8 cellular contexts compared by ENCODE assay signal in genomic region chr1:101357444-101357986, GRCh38.
DNase-seq lines count a peak whose midpoint lies in the region; ATAC-seq lines count a peak whose summit lies in the region.

No MANE protein-coding gene starts in this region.

- peak overlapping the region; percentile 1 for H3K4me3 Mint-ChIP-seq in memory B cell

- H3K27me3 Mint-ChIP-seq in memory B cell = no peaks in the 10 kb centered on the region

- peaks cover 7% of the 10 kb centered on the region for H3K4me1 Mint-ChIP-seq in memory B cell

- peak; percentile 71 for DNase-seq in COLO829 (ENCODE audit: low spot score)
- DNase-seq in NCI-H526 treated with DMSO at 0.1 percent for 48 hours (lab: John Stamatoyannopoulos, UW) = peak; percentile 67
- peak; percentile 56 to 70 for DNase-seq in activated CD4-positive, alpha-beta T cell treated with anti-CD3 and anti-CD28 coated beads, Interleukin-2, amount 50 U/mL, for 48 hours
- DNase-seq in ecto neural progenitor cell (ENCODE audit: low spot score) = peak; percentile 70
- DNase-seq in memory B cell (ENCODE audit: low spot score in 2 of 2) = peak; percentile 77 to 81
- peak; percentile 20 to 43 for DNase-seq in stimulated activated CD8-positive, alpha-beta memory T cell treated with anti-CD3 and anti-CD28 coated beads, Interleukin-7, amount 100 ng/mL, for 1 hour (ENCODE audit: low read depth in 2 of 2)

- H3K9me3 Mint-ChIP-seq in memory B cell = no peaks in the 10 kb centered on the region

- peak overlapping the region; percentile 39 for H3K27ac Mint-ChIP-seq in memory B cell

- ATAC-seq in GM19397 (IDR thresholded peaks at IDR 0.05; ENCODE audit: unreplicated experiment) (peak; percentile 94), HG03460 (IDR thresholded peaks at IDR 0.05; ENCODE audit: unreplicated experiment) (peak; percentile 95), memory B cell (ENCODE audit: low read depth) (peak; percentile 99)

- H3K36me3 Mint-ChIP-seq in memory B cell = no peaks in the 10 kb centered on the region

Comparison
In these comparisons a context has a peak if more than half of its experiments do, and no peak if none do; other contexts are left out.
1. Peak in every context shown above with its lines: DNase-seq and ATAC-seq.